In the genomic region with DNA sequence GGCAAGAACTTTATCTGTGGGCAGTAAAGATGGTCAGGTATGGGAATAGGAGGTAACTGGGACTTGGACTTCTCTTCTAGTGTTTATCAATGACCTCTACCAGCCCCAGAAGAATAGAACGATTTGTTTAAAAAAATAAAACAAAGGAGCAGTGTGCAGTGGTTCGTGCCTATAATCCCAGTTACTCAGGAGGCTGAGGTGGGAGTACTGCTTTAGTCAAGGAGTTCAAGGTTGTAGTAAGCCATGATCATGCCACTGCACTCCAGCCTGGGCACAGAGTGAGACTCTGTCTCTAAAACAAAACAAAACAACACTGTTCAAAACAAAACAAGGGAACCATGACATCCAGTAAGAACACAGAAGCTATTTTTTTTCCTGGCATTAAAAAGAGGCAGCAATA, we compare ENCODE assay signal across 2 cellular contexts.
A peak's percentile ranks its signal among the peaks of the same experiment; 100 is the strongest.
TF ChIP-seq lines count a peak whose summit lies in the region.

No MANE protein-coding gene starts in this region.

TF ChIP-seq in HEK293, 187 proteins besides CTCF, POLR2A, EP300 and RAD21:
- no peak for TF ChIP-seq REPIN1 (tag by site-specific recombination; IDR thresholded peaks at IDR 0.05; ENCODE audit: low read depth)
- peak; percentile 45; the same call in 1 of the 2 replicates for TF ChIP-seq PRDM10 (tag by site-specific recombination; IDR thresholded peaks at IDR 0.05)

TF ChIP-seq in GM12878, 131 proteins besides CTCF, POLR2A, EP300 and RAD21:
- TF ChIP-seq BACH1 (IDR thresholded peaks at IDR 0.05; ENCODE audit: borderline replicate concordance) (no peak), WRNIP1 (IDR thresholded peaks at IDR 0.05; ENCODE audit: borderline replicate concordance, low read depth, low read length) (no peak), SMAD1 (IDR thresholded peaks at IDR 0.05; ENCODE audit: low read depth, partially characterized antibody) (no peak), EZH2 (IDR thresholded peaks at IDR 0.05; ENCODE audit: borderline replicate concordance, control insufficient read depth, low read depth, low read length) (no peak), MEF2A (IDR thresholded peaks at IDR 0.05; ENCODE audit: insufficient read depth, low read depth, low read length) (no peak), JUNB (IDR thresholded peaks at IDR 0.05) (no peak)
- TF ChIP-seq, protein P1, sequence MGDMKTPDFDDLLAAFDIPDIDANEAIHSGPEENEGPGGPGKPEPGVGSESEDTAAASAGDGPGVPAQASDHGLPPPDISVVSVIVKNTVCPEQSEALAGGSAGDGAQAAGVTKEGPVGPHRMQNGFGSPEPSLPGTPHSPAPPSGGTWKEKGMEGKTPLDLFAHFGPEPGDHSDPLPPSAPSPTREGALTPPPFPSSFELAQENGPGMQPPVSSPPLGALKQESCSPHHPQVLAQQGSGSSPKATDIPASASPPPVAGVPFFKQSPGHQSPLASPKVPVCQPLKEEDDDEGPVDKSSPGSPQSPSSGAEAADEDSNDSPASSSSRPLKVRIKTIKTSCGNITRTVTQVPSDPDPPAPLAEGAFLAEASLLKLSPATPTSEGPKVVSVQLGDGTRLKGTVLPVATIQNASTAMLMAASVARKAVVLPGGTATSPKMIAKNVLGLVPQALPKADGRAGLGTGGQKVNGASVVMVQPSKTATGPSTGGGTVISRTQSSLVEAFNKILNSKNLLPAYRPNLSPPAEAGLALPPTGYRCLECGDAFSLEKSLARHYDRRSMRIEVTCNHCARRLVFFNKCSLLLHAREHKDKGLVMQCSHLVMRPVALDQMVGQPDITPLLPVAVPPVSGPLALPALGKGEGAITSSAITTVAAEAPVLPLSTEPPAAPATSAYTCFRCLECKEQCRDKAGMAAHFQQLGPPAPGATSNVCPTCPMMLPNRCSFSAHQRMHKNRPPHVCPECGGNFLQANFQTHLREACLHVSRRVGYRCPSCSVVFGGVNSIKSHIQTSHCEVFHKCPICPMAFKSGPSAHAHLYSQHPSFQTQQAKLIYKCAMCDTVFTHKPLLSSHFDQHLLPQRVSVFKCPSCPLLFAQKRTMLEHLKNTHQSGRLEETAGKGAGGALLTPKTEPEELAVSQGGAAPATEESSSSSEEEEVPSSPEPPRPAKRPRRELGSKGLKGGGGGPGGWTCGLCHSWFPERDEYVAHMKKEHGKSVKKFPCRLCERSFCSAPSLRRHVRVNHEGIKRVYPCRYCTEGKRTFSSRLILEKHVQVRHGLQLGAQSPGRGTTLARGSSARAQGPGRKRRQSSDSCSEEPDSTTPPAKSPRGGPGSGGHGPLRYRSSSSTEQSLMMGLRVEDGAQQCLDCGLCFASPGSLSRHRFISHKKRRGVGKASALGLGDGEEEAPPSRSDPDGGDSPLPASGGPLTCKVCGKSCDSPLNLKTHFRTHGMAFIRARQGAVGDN (IDR thresholded peaks at IDR 0.05), result no peak
- TF ChIP-seq, protein P2, sequence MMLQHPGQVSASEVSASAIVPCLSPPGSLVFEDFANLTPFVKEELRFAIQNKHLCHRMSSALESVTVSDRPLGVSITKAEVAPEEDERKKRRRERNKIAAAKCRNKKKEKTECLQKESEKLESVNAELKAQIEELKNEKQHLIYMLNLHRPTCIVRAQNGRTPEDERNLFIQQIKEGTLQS (IDR thresholded peaks at IDR 0.05; ENCODE audit: borderline replicate concordance, extremely low read depth, low read depth, low read length), result no peak
- TF ChIP-seq, protein P3, sequence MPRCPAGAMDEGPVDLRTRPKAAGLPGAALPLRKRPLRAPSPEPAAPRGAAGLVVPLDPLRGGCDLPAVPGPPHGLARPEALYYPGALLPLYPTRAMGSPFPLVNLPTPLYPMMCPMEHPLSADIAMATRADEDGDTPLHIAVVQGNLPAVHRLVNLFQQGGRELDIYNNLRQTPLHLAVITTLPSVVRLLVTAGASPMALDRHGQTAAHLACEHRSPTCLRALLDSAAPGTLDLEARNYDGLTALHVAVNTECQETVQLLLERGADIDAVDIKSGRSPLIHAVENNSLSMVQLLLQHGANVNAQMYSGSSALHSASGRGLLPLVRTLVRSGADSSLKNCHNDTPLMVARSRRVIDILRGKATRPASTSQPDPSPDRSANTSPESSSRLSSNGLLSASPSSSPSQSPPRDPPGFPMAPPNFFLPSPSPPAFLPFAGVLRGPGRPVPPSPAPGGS (IDR thresholded peaks at IDR 0.05; ENCODE audit: borderline replicate concordance, insufficient read depth, low read depth, low read length, poor library complexity, severe bottlenecking), result no peak
- TF ChIP-seq, protein P4, sequence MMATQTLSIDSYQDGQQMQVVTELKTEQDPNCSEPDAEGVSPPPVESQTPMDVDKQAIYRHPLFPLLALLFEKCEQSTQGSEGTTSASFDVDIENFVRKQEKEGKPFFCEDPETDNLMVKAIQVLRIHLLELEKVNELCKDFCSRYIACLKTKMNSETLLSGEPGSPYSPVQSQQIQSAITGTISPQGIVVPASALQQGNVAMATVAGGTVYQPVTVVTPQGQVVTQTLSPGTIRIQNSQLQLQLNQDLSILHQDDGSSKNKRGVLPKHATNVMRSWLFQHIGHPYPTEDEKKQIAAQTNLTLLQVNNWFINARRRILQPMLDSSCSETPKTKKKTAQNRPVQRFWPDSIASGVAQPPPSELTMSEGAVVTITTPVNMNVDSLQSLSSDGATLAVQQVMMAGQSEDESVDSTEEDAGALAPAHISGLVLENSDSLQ (IDR thresholded peaks at IDR 0.05), result no peak
